In the genomic region with DNA sequence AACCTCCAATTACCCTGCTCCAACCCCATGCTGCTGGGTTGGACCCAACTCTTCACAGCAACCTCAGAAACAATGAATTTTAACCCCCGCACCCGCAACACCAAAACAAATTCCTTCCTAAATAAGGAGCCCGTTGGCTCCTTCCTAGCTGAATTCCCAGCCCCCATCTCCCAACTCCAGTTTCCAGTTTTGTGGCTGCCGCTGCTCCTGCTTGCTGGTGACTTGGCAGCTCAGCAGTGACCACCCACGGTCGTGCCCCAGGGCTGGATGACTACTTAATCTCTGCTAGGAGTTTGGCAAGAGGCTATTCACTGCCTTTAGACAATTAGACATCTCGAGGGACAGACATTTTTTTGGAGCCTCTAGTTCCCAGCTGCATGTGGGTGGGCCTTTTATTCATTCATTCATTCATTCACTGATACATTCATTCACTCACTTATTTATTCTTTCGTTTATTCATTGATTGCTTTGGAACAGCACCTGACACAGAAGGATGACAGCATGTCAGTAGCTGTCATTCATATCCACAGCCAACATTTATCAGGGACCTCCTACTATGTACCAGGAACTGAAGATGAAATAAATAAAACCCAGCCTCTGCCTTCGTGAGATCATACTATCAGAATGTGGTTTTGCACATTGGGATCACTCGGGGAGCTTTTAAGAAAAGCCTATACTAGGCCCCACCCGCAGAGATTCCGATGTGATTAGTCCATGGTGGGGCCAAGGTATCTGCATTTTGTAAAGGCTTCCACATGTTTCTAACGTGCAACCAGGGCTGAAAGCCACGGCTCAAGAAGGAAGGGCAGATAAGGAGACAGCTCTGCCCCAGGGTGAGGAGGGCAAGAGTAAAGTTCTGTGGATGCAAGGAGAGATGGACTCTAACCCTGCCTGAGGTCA, we compare ENCODE assay signal across 8 cellular contexts.
DNase-seq lines count a peak whose midpoint lies in the region; ATAC-seq, FAIRE-seq and TF ChIP-seq lines count a peak whose summit lies in the region.
"Had no signal": no experiment of that assay in that cellular context is flagged by ENCODE, and none has a peak within 500 bp of the region (broad histone marks: within the 10 kb centered on the region; RNA-seq: fewer than 3 reads in every experiment).

No MANE protein-coding gene starts in this region.

- TF ChIP-seq POLR2A in transverse colon (IDR thresholded peaks at IDR 0.05), result no peak

- H3K4me3 ChIP-seq in brain microvascular endothelial cell (ENCODE audit: low read depth, low read length) (no peak overlapping the region), kidney (ENCODE audit: low read length in 2 of 2) (no peak overlapping the region), transverse colon (no peak overlapping the region)

- H3K27me3 ChIP-seq in brain microvascular endothelial cell (replicated peaks), result no peaks in the 10 kb centered on the region
- no peaks in the 10 kb centered on the region for H3K27me3 ChIP-seq in transverse colon

- CTCF ChIA-PET in activated CD4-positive, alpha-beta T cell treated with anti-CD3 and anti-CD28 coated beads, Interleukin-2, amount 10 ng/mL, durations not matched to agents 7 days and 5 days (lab: Charles Lee), result interaction anchor here (0.6 kb wide), 1 partner anchor 702 kb away, joined by 5 read pairs; no protein-coding TSS in a partner anchor

- H3K36me3 Mint-ChIP-seq in activated CD4-positive, alpha-beta T cell treated with anti-CD3 and anti-CD28 coated beads, Interleukin-2, amount 10 ng/mL, durations not matched to agents 7 days and 5 days (ENCODE audit: low read depth), result no peaks in the 10 kb centered on the region

- no peaks in the 10 kb centered on the region for H3K27me3 Mint-ChIP-seq in activated CD4-positive, alpha-beta T cell treated with anti-CD3 and anti-CD28 coated beads, Interleukin-2, amount 10 ng/mL, durations not matched to agents 7 days and 5 days

- intact Hi-C loops in kidney (cut with DNase I) (no loop called here), transverse colon (cut with DNase I; ENCODE audit: low total_unique reads) (no loop called here)

- no peaks in the 10 kb centered on the region for H3K9me3 ChIP-seq in kidney (ENCODE audit: control insufficient read depth in 1 of 2, low read length in 2 of 2)
- H3K9me3 ChIP-seq in transverse colon, result no peaks in the 10 kb centered on the region

- peak; percentile 47 for DNase-seq in HS-27A (ENCODE audit: low read depth)
- DNase-seq in brain microvascular endothelial cell, result peak; percentile 39
- peak; percentile 93 for DNase-seq in kidney
- peak; percentile 23 for DNase-seq in transverse colon
- DNase-seq in NCI-H2029 (lab: John Stamatoyannopoulos, UW), result no peak
- no peak for DNase-seq in activated CD4-positive, alpha-beta T cell treated with anti-CD3 and anti-CD28 coated beads, Interleukin-2, amount 10 ng/mL, durations not matched to agents 7 days and 5 days
- DNase-seq: MV-4-11 had no signal

- H3K9ac ChIP-seq in kidney (ENCODE audit: low read length in 2 of 2), result no peak overlapping the region

- peak; percentile 11 for TF ChIP-seq CTCF in brain microvascular endothelial cell (IDR thresholded peaks at IDR 0.05; ENCODE audit: low read depth, low read length, missing control alignments)
- no peak for TF ChIP-seq CTCF in kidney (IDR thresholded peaks at IDR 0.05; ENCODE audit: borderline replicate concordance, extremely low read depth, insufficient read depth)
- TF ChIP-seq CTCF in transverse colon (IDR thresholded peaks at IDR 0.05), result no peak

- no peak for ATAC-seq in HG02798 (IDR thresholded peaks at IDR 0.05; ENCODE audit: poor library complexity, unreplicated experiment)

- no peak overlapping the region for H3K4me3 Mint-ChIP-seq in activated CD4-positive, alpha-beta T cell treated with anti-CD3 and anti-CD28 coated beads, Interleukin-2, amount 10 ng/mL, durations not matched to agents 7 days and 5 days

- H3K4me1 ChIP-seq in kidney (ENCODE audit: control insufficient read depth in 1 of 2, insufficient read depth in 1 of 2, low read depth in 1 of 2, low read length in 2 of 2) (peaks cover 0 to 4% of the 10 kb centered on the region in 2 donors), transverse colon (peaks cover 0 to 13% (median 5%) of the 10 kb centered on the region in 4 donors)

- POLR2A ChIA-PET in activated CD4-positive, alpha-beta T cell treated with anti-CD3 and anti-CD28 coated beads, Interleukin-2, amount 10 ng/mL, durations not matched to agents 7 days and 5 days (lab: Charles Lee), result interaction anchor here (0.6 kb wide), 1 partner anchor 229 kb away, joined by 3 read pairs; no protein-coding TSS in a partner anchor

- no peaks in the 10 kb centered on the region for H3K4me1 Mint-ChIP-seq in activated CD4-positive, alpha-beta T cell treated with anti-CD3 and anti-CD28 coated beads, Interleukin-2, amount 10 ng/mL, durations not matched to agents 7 days and 5 days

- no peak for FAIRE-seq in kidney (lab: Jason Lieb, UNC)

- TF ChIP-seq EP300 in transverse colon (IDR thresholded peaks at IDR 0.05; ENCODE audit: low read depth), result no peak

- no peak overlapping the region for H3K27ac ChIP-seq in brain microvascular endothelial cell
- H3K27ac ChIP-seq in kidney (ENCODE audit: low read depth in 2 of 2, low read length in 2 of 2), result no peak overlapping the region
- H3K27ac ChIP-seq in transverse colon, result peak overlapping the region in 3 of 4 donors; percentile 32 to 66 (median 41)

- H3K36me3 ChIP-seq in brain microvascular endothelial cell (replicated peaks), result no peaks in the 10 kb centered on the region
- no peaks in the 10 kb centered on the region for H3K36me3 ChIP-seq in kidney (ENCODE audit: control insufficient read depth in 1 of 2, insufficient read depth in 2 of 2, low read length in 2 of 2)
- no peaks in the 10 kb centered on the region for H3K36me3 ChIP-seq in transverse colon

- in situ Hi-C loops in brain microvascular endothelial cell (cut with HindIII; ENCODE audit: low pct_ligation_motif_present, low sequenced_read_pairs), result no loop called here
- in situ Hi-C loops in transverse colon (cut with MboI; ENCODE audit: low pct_ligation_motif_present in 1 of 4, low pct_unique_long_range_greater_than_20kb in 1 of 4, low sequenced_read_pairs in 3 of 4), result no loop called here

- WGBS in transverse colon (ENCODE audit: low coverage in 1 of 2), 2 donors, result 72 to 73% methylated on average over 8 to 14 of the region's 14 CpGs

- H3K9me3 Mint-ChIP-seq in activated CD4-positive, alpha-beta T cell treated with anti-CD3 and anti-CD28 coated beads, Interleukin-2, amount 10 ng/mL, durations not matched to agents 7 days and 5 days, result no peaks in the 10 kb centered on the region

- H3K27ac Mint-ChIP-seq in activated CD4-positive, alpha-beta T cell treated with anti-CD3 and anti-CD28 coated beads, Interleukin-2, amount 10 ng/mL, durations not matched to agents 7 days and 5 days, result no peak overlapping the region

Comparison
In these comparisons a context has a peak if more than half of its experiments do, and no peak if none do; other contexts are left out.
1. DNase-seq: peak in HS-27A (single experiment), brain microvascular endothelial cell (single experiment), kidney (single experiment) and transverse colon (single experiment); none in NCI-H2029 (single experiment) and activated CD4-positive, alpha-beta T cell treated with anti-CD3 and anti-CD28 coated beads, Interleukin-2, amount 10 ng/mL, durations not matched to agents 7 days and 5 days (single experiment).
2. H3K27ac ChIP-seq: peak in transverse colon (3 of 4); none in brain microvascular endothelial cell (single experiment) and kidney (0 of 2).